In genomic region chr20:62591591-62591990, GRCh38 we compare ENCODE assay signal across 2 cellular contexts.
TF ChIP-seq lines count a peak whose summit lies in the region.

No MANE protein-coding gene starts in this region.

TF ChIP-seq in HEK293, 187 proteins besides CTCF, POLR2A, EP300 and RAD21 (continued from another document):
- TF ChIP-seq, protein P1, sequence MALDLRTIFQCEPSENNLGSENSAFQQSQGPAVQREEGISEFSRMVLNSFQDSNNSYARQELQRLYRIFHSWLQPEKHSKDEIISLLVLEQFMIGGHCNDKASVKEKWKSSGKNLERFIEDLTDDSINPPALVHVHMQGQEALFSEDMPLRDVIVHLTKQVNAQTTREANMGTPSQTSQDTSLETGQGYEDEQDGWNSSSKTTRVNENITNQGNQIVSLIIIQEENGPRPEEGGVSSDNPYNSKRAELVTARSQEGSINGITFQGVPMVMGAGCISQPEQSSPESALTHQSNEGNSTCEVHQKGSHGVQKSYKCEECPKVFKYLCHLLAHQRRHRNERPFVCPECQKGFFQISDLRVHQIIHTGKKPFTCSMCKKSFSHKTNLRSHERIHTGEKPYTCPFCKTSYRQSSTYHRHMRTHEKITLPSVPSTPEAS (tag by site-specific recombination; IDR thresholded peaks at IDR 0.05) = peak; percentile 62
- peak; percentile 97 for TF ChIP-seq EGR2 (tag by site-specific recombination; IDR thresholded peaks at IDR 0.05; ENCODE audit: low read depth)
- TF ChIP-seq ZNF645 (tag by site-specific recombination; IDR thresholded peaks at IDR 0.05) = no peak
- TF ChIP-seq, protein P2, sequence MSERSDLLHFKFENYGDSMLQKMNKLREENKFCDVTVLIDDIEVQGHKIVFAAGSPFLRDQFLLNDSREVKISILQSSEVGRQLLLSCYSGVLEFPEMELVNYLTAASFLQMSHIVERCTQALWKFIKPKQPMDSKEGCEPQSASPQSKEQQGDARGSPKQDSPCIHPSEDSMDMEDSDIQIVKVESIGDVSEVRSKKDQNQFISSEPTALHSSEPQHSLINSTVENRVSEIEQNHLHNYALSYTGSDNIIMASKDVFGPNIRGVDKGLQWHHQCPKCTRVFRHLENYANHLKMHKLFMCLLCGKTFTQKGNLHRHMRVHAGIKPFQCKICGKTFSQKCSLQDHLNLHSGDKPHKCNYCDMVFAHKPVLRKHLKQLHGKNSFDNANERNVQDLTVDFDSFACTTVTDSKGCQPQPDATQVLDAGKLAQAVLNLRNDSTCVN (tag by site-specific recombination; optimal IDR thresholded peaks at IDR 0.05) = peak; percentile 16
- TF ChIP-seq ZNF624 (tag by site-specific recombination; IDR thresholded peaks at IDR 0.05) = no peak

TF ChIP-seq in GM12878, 131 proteins besides CTCF, POLR2A, EP300 and RAD21:
- TF ChIP-seq, protein P3, sequence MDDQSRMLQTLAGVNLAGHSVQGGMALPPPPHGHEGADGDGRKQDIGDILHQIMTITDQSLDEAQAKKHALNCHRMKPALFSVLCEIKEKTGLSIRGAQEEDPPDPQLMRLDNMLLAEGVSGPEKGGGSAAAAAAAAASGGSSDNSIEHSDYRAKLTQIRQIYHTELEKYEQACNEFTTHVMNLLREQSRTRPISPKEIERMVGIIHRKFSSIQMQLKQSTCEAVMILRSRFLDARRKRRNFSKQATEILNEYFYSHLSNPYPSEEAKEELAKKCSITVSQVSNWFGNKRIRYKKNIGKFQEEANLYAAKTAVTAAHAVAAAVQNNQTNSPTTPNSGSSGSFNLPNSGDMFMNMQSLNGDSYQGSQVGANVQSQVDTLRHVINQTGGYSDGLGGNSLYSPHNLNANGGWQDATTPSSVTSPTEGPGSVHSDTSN (IDR thresholded peaks at IDR 0.05; ENCODE audit: insufficient replicate concordance, low read depth, low read length) = peak; percentile 54
- TF ChIP-seq CHD4 (IDR thresholded peaks at IDR 0.05) (no peak), ZNF217 (IDR thresholded peaks at IDR 0.05) (no peak), SMAD5 (IDR thresholded peaks at IDR 0.05; ENCODE audit: low read depth) (no peak), NR2F1 (conservative IDR thresholded peaks at IDR 0.05) (no peak), CHD2 (IDR thresholded peaks at IDR 0.05; ENCODE audit: borderline replicate concordance, low read depth, low read length) (no peak), ZBTB4 (CRISPR knock-in tag; IDR thresholded peaks at IDR 0.05) (no peak), CEBPB (IDR thresholded peaks at IDR 0.05; ENCODE audit: borderline replicate concordance in 1 of 2, low read depth in 2 of 2, low read length in 2 of 2) (no peak), NR2C2 (IDR thresholded peaks at IDR 0.05; ENCODE audit: borderline replicate concordance, control insufficient read depth, insufficient read length, low read depth) (no peak), PAX5 (IDR thresholded peaks at IDR 0.05; ENCODE audit: borderline replicate concordance, low read depth, low read length) (no peak), PML (IDR thresholded peaks at IDR 0.05; ENCODE audit: low read length) (no peak), HSF1 (IDR thresholded peaks at IDR 0.05; ENCODE audit: low read depth, low read length) (no peak), BCL3 (IDR thresholded peaks at IDR 0.05; ENCODE audit: borderline replicate concordance, insufficient read depth, low read depth, low read length, poor library complexity, severe bottlenecking) (peak; percentile 88), STAT1 (conservative IDR thresholded peaks at IDR 0.05) (no peak), ATF3 (IDR thresholded peaks at IDR 0.05; ENCODE audit: borderline replicate concordance, extremely low read depth, low read depth, low read length) (no peak), DPF2 (IDR thresholded peaks at IDR 0.05) (no peak), SUPT20H (IDR thresholded peaks at IDR 0.05; ENCODE audit: borderline replicate concordance, control insufficient read depth, low read depth, low read length) (no peak), SIN3A (IDR thresholded peaks at IDR 0.05; ENCODE audit: low read depth, low read length) (no peak), SRF (IDR thresholded peaks at IDR 0.05; ENCODE audit: low read depth in 2 of 2, low read length in 2 of 2) (no peak), ATF2 (IDR thresholded peaks at IDR 0.05; ENCODE audit: low read length) (no peak), YY1 (IDR thresholded peaks at IDR 0.05; ENCODE audit: low read depth, low read length) (no peak), ZNF592 (IDR thresholded peaks at IDR 0.05) (no peak)
- TF ChIP-seq, protein P4, sequence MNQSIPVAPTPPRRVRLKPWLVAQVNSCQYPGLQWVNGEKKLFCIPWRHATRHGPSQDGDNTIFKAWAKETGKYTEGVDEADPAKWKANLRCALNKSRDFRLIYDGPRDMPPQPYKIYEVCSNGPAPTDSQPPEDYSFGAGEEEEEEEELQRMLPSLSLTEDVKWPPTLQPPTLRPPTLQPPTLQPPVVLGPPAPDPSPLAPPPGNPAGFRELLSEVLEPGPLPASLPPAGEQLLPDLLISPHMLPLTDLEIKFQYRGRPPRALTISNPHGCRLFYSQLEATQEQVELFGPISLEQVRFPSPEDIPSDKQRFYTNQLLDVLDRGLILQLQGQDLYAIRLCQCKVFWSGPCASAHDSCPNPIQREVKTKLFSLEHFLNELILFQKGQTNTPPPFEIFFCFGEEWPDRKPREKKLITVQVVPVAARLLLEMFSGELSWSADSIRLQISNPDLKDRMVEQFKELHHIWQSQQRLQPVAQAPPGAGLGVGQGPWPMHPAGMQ (IDR thresholded peaks at IDR 0.05; ENCODE audit: borderline replicate concordance) = 0 out of 2 replicates have a peak, but pooled peaks have one; percentile 11
TF ChIP-seq in GM12878: peak in this region for 3.
